Comparison of ENCODE assay signal across 8 cellular contexts in genomic region chr11:96391698-96392307, GRCh38. TPM values are rescaled to one million over a fixed set of nuclear protein-coding genes. Genes with fewer than 3 reads are reported as not detected.
DNase-seq lines count a peak whose midpoint lies in the region; ATAC-seq and TF ChIP-seq lines count a peak whose summit lies in the region.
"Had no signal": no experiment of that assay in that cellular context is flagged by ENCODE, and none has a peak within 500 bp of the region (broad histone marks: within the 10 kb centered on the region; RNA-seq: fewer than 3 reads in every experiment).

No MANE protein-coding gene starts in this region.

- H3K27ac Mint-ChIP-seq in CD8-positive, alpha-beta T cell = no peak overlapping the region
- H3K27ac Mint-ChIP-seq in HFFc6 (peak overlapping the region; percentile 25; the same call in 1 of the 2 replicates), mesothelial cell of epicardium (no peak overlapping the region)
- no peak overlapping the region for H3K27ac Mint-ChIP-seq in activated naive CD8-positive, alpha-beta T cell treated with anti-CD3 and anti-CD28 coated beads for 36 hours

- peak overlapping the region; percentile 37 for H3K4me3 Mint-ChIP-seq in CD8-positive, alpha-beta T cell
- H3K4me3 Mint-ChIP-seq in HFFc6 = peak overlapping the region; percentile 93
- peak overlapping the region; percentile 87 for H3K4me3 Mint-ChIP-seq in activated naive CD8-positive, alpha-beta T cell treated with anti-CD3 and anti-CD28 coated beads for 36 hours
- peak overlapping the region; percentile 33 for H3K4me3 Mint-ChIP-seq in mesothelial cell of epicardium

- 98% methylated on average over 3 of the region's 3 CpGs for WGBS in aorta, 2 donors

- H3K4me3 ChIP-seq in CD8-positive, alpha-beta T cell (ENCODE audit: low read depth, low read length) = no peak overlapping the region
- no peak overlapping the region for H3K4me3 ChIP-seq in aorta (ENCODE audit: low read length in 2 of 2)

- peaks cover 38% of the 10 kb centered on the region for H3K4me1 Mint-ChIP-seq in CD8-positive, alpha-beta T cell (ENCODE audit: low read depth)
- H3K4me1 Mint-ChIP-seq in HFFc6 (ENCODE audit: low read depth) (peaks cover 64% of the 10 kb centered on the region), mesothelial cell of epicardium (peaks cover 34% of the 10 kb centered on the region)
- peaks cover 49% of the 10 kb centered on the region for H3K4me1 Mint-ChIP-seq in activated naive CD8-positive, alpha-beta T cell treated with anti-CD3 and anti-CD28 coated beads for 36 hours

- TF ChIP-seq CTCF in CD8-positive, alpha-beta T cell (IDR thresholded peaks at IDR 0.05) = no peak
- TF ChIP-seq CTCF in HFFc6 (IDR thresholded peaks at IDR 0.05) = peak; percentile 66
- no peak for TF ChIP-seq CTCF in mesothelial cell of epicardium (IDR thresholded peaks at IDR 0.05; ENCODE audit: unreplicated experiment)

- H3K36me3 ChIP-seq in CD8-positive, alpha-beta T cell (ENCODE audit: insufficient read depth, low read length) = no peaks in the 10 kb centered on the region
- H3K36me3 ChIP-seq in aorta (ENCODE audit: control insufficient read depth in 1 of 2, insufficient read depth in 2 of 2, low read length in 1 of 2) = no peaks in the 10 kb centered on the region

- intact Hi-C loops in CD8-positive, alpha-beta T cell (cut with DNase I, micrococcal nuclease) = loop anchor here (2.0 to 10.0 kb wide), 10 partner anchors 300 to 1900 kb away; partner anchors contain the start of genes ANKRD49 (in 1 of the 2), CWC15 (in 1 of the 2), ENDOD1 (in 1 of the 2) and KDM4D (in 1 of the 2)
- intact Hi-C loops in aorta (cut with DNase I) = loop anchor here in 1 of 2 donors (5.0 kb wide), 1 partner anchor 540 kb away; no protein-coding TSS in a partner anchor

- no peaks in the 10 kb centered on the region for H3K9me3 ChIP-seq in CD8-positive, alpha-beta T cell (ENCODE audit: low read length)
- H3K9me3 ChIP-seq in aorta (ENCODE audit: control insufficient read depth, low read length) = no peaks in the 10 kb centered on the region

- H3K36me3 Mint-ChIP-seq in CD8-positive, alpha-beta T cell = peaks cover 12% of the 10 kb centered on the region
- peaks cover 18% of the 10 kb centered on the region for H3K36me3 Mint-ChIP-seq in HFFc6 (ENCODE audit: low read depth)
- H3K36me3 Mint-ChIP-seq in activated naive CD8-positive, alpha-beta T cell treated with anti-CD3 and anti-CD28 coated beads for 36 hours = peaks cover 22% of the 10 kb centered on the region
- peaks cover 20% of the 10 kb centered on the region for H3K36me3 Mint-ChIP-seq in mesothelial cell of epicardium

- peaks cover 15% of the 10 kb centered on the region for H3K4me1 ChIP-seq in CD8-positive, alpha-beta T cell (ENCODE audit: insufficient read depth, low read length)
- H3K4me1 ChIP-seq in aorta (ENCODE audit: control insufficient read depth in 1 of 2, insufficient read depth in 2 of 2, low read length in 2 of 2) = peaks cover 0 to 3% of the 10 kb centered on the region in 2 donors

- no peaks in the 10 kb centered on the region for H3K27me3 ChIP-seq in CD8-positive, alpha-beta T cell (ENCODE audit: insufficient read depth, low read length)
- H3K27me3 ChIP-seq in aorta (ENCODE audit: control insufficient read depth in 1 of 2, insufficient read depth in 2 of 2, low read length in 1 of 2) = no peaks in the 10 kb centered on the region

- peaks cover 3% of the 10 kb centered on the region for H3K9me3 Mint-ChIP-seq in CD8-positive, alpha-beta T cell
- H3K9me3 Mint-ChIP-seq in HFFc6 = no peaks in the 10 kb centered on the region
- H3K9me3 Mint-ChIP-seq in activated naive CD8-positive, alpha-beta T cell treated with anti-CD3 and anti-CD28 coated beads for 36 hours = peaks cover 5% of the 10 kb centered on the region
- H3K9me3 Mint-ChIP-seq in mesothelial cell of epicardium = peaks cover 18% of the 10 kb centered on the region

- no peak for DNase-seq in CD8-positive, alpha-beta T cell
- DNase-seq in HFFc6 (no peak), mesothelial cell of epicardium (ENCODE audit: low spot score in 2 of 2, unreplicated experiment in 2 of 2) (no peak), aorta (no peak), NCI-H226 (no peak)
- DNase-seq in activated naive CD8-positive, alpha-beta T cell treated with anti-CD3 and anti-CD28 coated beads for 36 hours = no peak
- DNase-seq: NCI-H748 treated with DMSO at 0.1 percent for 48 hours had no signal

- H3K27me3 Mint-ChIP-seq in CD8-positive, alpha-beta T cell (ENCODE audit: low read depth) = no peaks in the 10 kb centered on the region
- H3K27me3 Mint-ChIP-seq in HFFc6 (ENCODE audit: insufficient read depth) = no peaks in the 10 kb centered on the region; the same call in 1 of the 2 replicates
- H3K27me3 Mint-ChIP-seq in activated naive CD8-positive, alpha-beta T cell treated with anti-CD3 and anti-CD28 coated beads for 36 hours = no peaks in the 10 kb centered on the region
- no peaks in the 10 kb centered on the region for H3K27me3 Mint-ChIP-seq in mesothelial cell of epicardium (ENCODE audit: low read depth)

- no peak overlapping the region for H3K27ac ChIP-seq in CD8-positive, alpha-beta T cell (ENCODE audit: low read depth, low read length)
- H3K27ac ChIP-seq in aorta (ENCODE audit: low read depth in 1 of 2, low read length in 2 of 2) = no peak overlapping the region

- POLR2A ChIA-PET in CD8-positive, alpha-beta T cell (lab: Charles Lee) = no interaction called here

- CTCF ChIA-PET in CD8-positive, alpha-beta T cell (lab: Charles Lee) = interaction anchor here (1.0 kb wide), 1 partner anchor 556 kb away, joined by 4 read pairs; no protein-coding TSS in a partner anchor

- ATAC-seq in CD8-positive, alpha-beta T cell = no peak
- no peak for ATAC-seq in aorta (ENCODE audit: low FRiP score)
- no peak for ATAC-seq in HG03139 (IDR thresholded peaks at IDR 0.05; ENCODE audit: unreplicated experiment)

RNA-seq across cellular contexts. Expression of gene JRKL, which starts 2.0 kb away (rescaled TPM):
- total RNA-seq in CD8-positive, alpha-beta T cell = 1 to 10 TPM; 2.5 to 2.6 TPM
- total RNA-seq in HFFc6 (2021; fragmentation: NEBNext Ultra II Directional; extraction: Animal tissue kit (Norgen Biotek cat#: 25700)) = 10 to 100 TPM; 11.1 to 15.1 (median 13.5) TPM
- 1 to 10 TPM; 8.5 to 9.7 TPM for total RNA-seq in activated naive CD8-positive, alpha-beta T cell treated with anti-CD3 and anti-CD28 coated beads for 36 hours
- total RNA-seq in mesothelial cell of epicardium = 12.2 to 12.9 TPM (median 12.7 TPM) in 3 replicates
- total RNA-seq in aorta = 10 to 100 TPM; 13.7 to 15.4 TPM
- polyA plus RNA-seq in aorta = 1 to 10 TPM; 6.3 to 6.4 TPM

RNA-seq across cellular contexts. Expression of gene CCDC82, which starts 2.1 kb away (rescaled TPM):
- 10 to 100 TPM; 20.0 to 23.0 TPM for total RNA-seq in CD8-positive, alpha-beta T cell
- total RNA-seq in HFFc6 (2021; fragmentation: NEBNext Ultra II Directional; extraction: Animal tissue kit (Norgen Biotek cat#: 25700)) = 10 to 100 TPM; 14.0 to 18.2 (median 17.2) TPM
- 10 to 100 TPM; 25.0 to 28.3 TPM for total RNA-seq in activated naive CD8-positive, alpha-beta T cell treated with anti-CD3 and anti-CD28 coated beads for 36 hours
- total RNA-seq in mesothelial cell of epicardium = 25.6 to 27.0 TPM (median 25.8 TPM) in 3 replicates
- total RNA-seq in aorta = 10 to 100 TPM; 37.4 to 38.7 TPM
- polyA plus RNA-seq in aorta = 10 to 100 TPM; 29.3 to 39.0 TPM

RNA-seq across cellular contexts. Expression of gene MAML2, which starts 48.8 kb away (rescaled TPM):
- 10 to 100 TPM; 41.2 to 42.3 TPM for total RNA-seq in CD8-positive, alpha-beta T cell
- 10 to 100 TPM; 24.9 to 30.8 (median 28.3) TPM for total RNA-seq in HFFc6 (2021; fragmentation: NEBNext Ultra II Directional; extraction: Animal tissue kit (Norgen Biotek cat#: 25700))
- total RNA-seq in activated naive CD8-positive, alpha-beta T cell treated with anti-CD3 and anti-CD28 coated beads for 36 hours = 10 to 100 TPM; 14.1 to 14.3 TPM
- 36.4 to 38.4 TPM (median 38.3 TPM) in 3 replicates for total RNA-seq in mesothelial cell of epicardium
- 10 to 100 TPM; 18.1 to 27.5 TPM for total RNA-seq in aorta
- 1 to 10 TPM; 6.0 to 10.0 TPM for polyA plus RNA-seq in aorta

Comparison
In these comparisons a context has a peak if more than half of its experiments do, and no peak if none do; other contexts are left out.
1. H3K4me3 Mint-ChIP-seq: peak in every context shown above with its lines; median percentile 93 in HFFc6; 87 in activated naive CD8-positive, alpha-beta T cell treated with anti-CD3 and anti-CD28 coated beads for 36 hours; 37 in CD8-positive, alpha-beta T cell; 33 in mesothelial cell of epicardium.